ENCODE assay signal across 14 cellular contexts in the genomic region with DNA sequence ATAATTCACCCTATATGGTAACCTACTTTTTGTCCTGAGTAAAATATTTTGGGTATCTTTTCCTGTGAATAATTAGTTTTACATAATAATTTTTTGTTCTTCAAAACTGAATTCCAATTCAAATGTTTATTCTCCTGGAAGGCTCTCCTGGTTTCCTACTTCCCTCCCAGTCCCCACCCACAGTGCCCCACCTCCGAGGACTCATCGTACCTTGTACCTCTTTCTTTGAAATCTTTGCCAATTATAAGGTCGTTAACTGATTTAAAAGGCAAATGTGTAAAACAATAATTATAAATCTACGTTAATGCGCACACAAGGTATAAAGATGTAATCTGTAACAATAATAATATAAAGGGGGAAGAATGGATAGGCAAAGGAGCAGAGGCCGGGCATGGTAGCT. TPM values are rescaled to one million over a fixed set of nuclear protein-coding genes. Genes with fewer than 3 reads are reported as not detected.
DNase-seq lines count a peak whose midpoint lies in the region; ATAC-seq and TF ChIP-seq lines count a peak whose summit lies in the region.
"Had no signal": no experiment of that assay in that cellular context is flagged by ENCODE, and none has a peak within 500 bp of the region (broad histone marks: within the 10 kb centered on the region; RNA-seq: fewer than 3 reads in every experiment).

No MANE protein-coding gene starts in this region.

- H3K4me1 ChIP-seq in right atrium auricular region (no peaks in the 10 kb centered on the region), upper lobe of right lung (peaks cover 13% of the 10 kb centered on the region)

- H3K4me3 ChIP-seq in right atrium auricular region, result no peak overlapping the region
- no peak overlapping the region for H3K4me3 ChIP-seq in upper lobe of right lung
- H3K4me3 ChIP-seq: BLaER1 treated with 17β-estradiol and CSF1 and Interleukin-3, amounts not matched to agents 10 nM and 100 nM; GM12878 had no signal

- peak; percentile 20 for DNase-seq in cardiac septum (ENCODE audit: low spot score)
- DNase-seq in right atrium auricular region (ENCODE audit: low spot score), result no peak
- DNase-seq in epidermal melanocyte (ENCODE audit: insufficient read length, low spot score), result peak; percentile 8
- peak; percentile 38 for DNase-seq in sciatic nerve (ENCODE audit: low spot score)
- DNase-seq in upper lobe of right lung, result peak; percentile 6
- DNase-seq in DMS53 treated with DMSO at 0.1 percent for 48 hours (lab: John Stamatoyannopoulos, UW; ENCODE audit: unreplicated experiment), result no peak
- DNase-seq in activated gamma-delta T cell (lab: John Stamatoyannopoulos, UW), result no peak
- DNase-seq: 8988T; CD4-positive, CD25-positive, alpha-beta regulatory T cell; DMS53 had no signal

- intact Hi-C loops in cardiac septum (cut with DNase I) (no loop called here), sciatic nerve (cut with DNase I) (no loop called here), upper lobe of right lung (cut with DNase I) (no loop called here)

- ATAC-seq in sciatic nerve (no peak), upper lobe of right lung (no peak), HG02759 (IDR thresholded peaks at IDR 0.05; ENCODE audit: unreplicated experiment) (no peak)
- ATAC-seq: GM12878, HCT116 had no signal

- H3K36me3 ChIP-seq in right atrium auricular region, result no peaks in the 10 kb centered on the region
- H3K36me3 ChIP-seq in upper lobe of right lung, result no peaks in the 10 kb centered on the region
- H3K36me3 ChIP-seq: BLaER1 treated with 17β-estradiol and CSF1 and Interleukin-3, amounts not matched to agents 10 nM and 100 nM had no signal

- H3K9me3 ChIP-seq in right atrium auricular region (peaks cover 0 to 22% of the 10 kb centered on the region in 2 donors), upper lobe of right lung (peaks cover 6% of the 10 kb centered on the region)

- no peaks in the 10 kb centered on the region for H3K27me3 ChIP-seq in right atrium auricular region
- no peaks in the 10 kb centered on the region for H3K27me3 ChIP-seq in upper lobe of right lung
- H3K27me3 ChIP-seq: BLaER1 treated with 17β-estradiol and CSF1 and Interleukin-3, amounts not matched to agents 10 nM and 100 nM had no signal

- no peak overlapping the region for H3K27ac ChIP-seq in right atrium auricular region
- H3K27ac ChIP-seq in upper lobe of right lung, result no peak overlapping the region

- TF ChIP-seq CTCF in right atrium auricular region (IDR thresholded peaks at IDR 0.05) (no peak), upper lobe of right lung (IDR thresholded peaks at IDR 0.05) (no peak)

RNA-seq across cellular contexts. Expression of gene VEGFA, which starts 40.5 kb away (rescaled TPM):
- total RNA-seq in cardiac septum, result 233 TPM
- total RNA-seq in right atrium auricular region, result 100 to 1,000 TPM; 102 to 132 TPM
- total RNA-seq in sciatic nerve, result 155 TPM
- total RNA-seq in upper lobe of right lung, result 231 TPM

RNA-seq across cellular contexts. Expression of gene MRPS18A, which starts 41.9 kb away (rescaled TPM):
- total RNA-seq in cardiac septum (38.4 TPM), right atrium auricular region (10 to 100 TPM; 40.4 to 42.7 TPM), sciatic nerve (29.7 TPM), upper lobe of right lung (28.1 TPM)

Comparison
In these comparisons a context has a peak if more than half of its experiments do, and no peak if none do; other contexts are left out.
1. DNase-seq: peak in cardiac septum (single experiment), epidermal melanocyte (single experiment), sciatic nerve (single experiment) and upper lobe of right lung (single experiment); none in right atrium auricular region (single experiment), DMS53 treated with DMSO at 0.1 percent for 48 hours (single experiment) and activated gamma-delta T cell (single experiment).